ENCODE assay signal across 12 cellular contexts in the genomic region with DNA sequence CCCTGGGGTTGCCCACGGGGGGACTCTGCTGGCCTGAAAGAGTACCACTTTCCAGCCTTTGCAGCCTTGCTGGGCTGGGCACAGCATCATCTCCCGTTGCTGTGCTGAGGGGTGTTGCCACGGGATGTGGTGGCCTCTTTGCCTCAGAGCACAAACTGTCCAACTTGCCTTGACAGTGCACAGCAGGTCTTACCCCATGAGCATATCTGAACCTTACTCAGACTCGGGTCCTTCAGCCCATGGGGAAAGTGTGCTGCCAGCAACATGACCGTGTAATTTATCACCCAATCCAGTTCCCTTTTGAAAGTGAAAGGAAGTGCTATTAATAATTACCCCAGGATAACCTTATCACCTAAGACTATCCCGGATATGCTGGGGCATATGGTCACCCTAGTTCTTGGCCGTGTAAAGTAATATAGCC. TPM values are rescaled to one million over a fixed set of nuclear protein-coding genes. Genes with fewer than 3 reads are reported as not detected.
DNase-seq lines count a peak whose midpoint lies in the region; ATAC-seq, FAIRE-seq and TF ChIP-seq lines count a peak whose summit lies in the region.
"Had no signal": no experiment of that assay in that cellular context is flagged by ENCODE, and none has a peak within 500 bp of the region (broad histone marks: within the 10 kb centered on the region; RNA-seq: fewer than 3 reads in every experiment).

No MANE protein-coding gene starts in this region.

- no peaks in the 10 kb centered on the region for H3K4me1 ChIP-seq in endocrine pancreas (ENCODE audit: control insufficient read depth, insufficient read depth, low read length)
- peaks cover 8 to 10% of the 10 kb centered on the region in 2 donors for H3K4me1 ChIP-seq in small intestine (ENCODE audit: control insufficient read depth in 2 of 2, insufficient read depth in 1 of 2, low read depth in 1 of 2, low read length in 1 of 2)
- H3K4me1 ChIP-seq: prostate gland had no signal

- no peak for TF ChIP-seq CTCF in D721Med (IDR thresholded peaks at IDR 0.05; ENCODE audit: insufficient read depth, missing control alignments)

- FAIRE-seq in small intestine (lab: Jason Lieb, UNC), result no peak
- no peak for FAIRE-seq in D721Med (lab: Jason Lieb, UNC)

- peak; percentile 93 for DNase-seq in small intestine
- no peak for DNase-seq in D721Med (ENCODE audit: insufficient read length, low spot score)
- DNase-seq in RPMI8226, result no peak
- no peak for DNase-seq in stimulated activated CD4-positive, alpha-beta T cell treated with anti-CD3 and anti-CD28 coated beads, Interleukin-4, amount 100 ng/mL, for 24 hours
- no peak for DNase-seq in inferior parietal cortex (ENCODE audit: extremely low spot score)
- DNase-seq: activated T-cell treated with anti-CD3 and anti-CD28 coated beads, Interleukin-2, amount 50 U/mL, for 24 hours; GF-D8; NCI-H2029 had no signal

- H3K4me3 ChIP-seq in endocrine pancreas (ENCODE audit: control insufficient read depth, insufficient read depth, low read length) (peak overlapping the region; percentile 44), small intestine (ENCODE audit: low read depth in 1 of 2, low read length in 2 of 2) (no peak overlapping the region)
- H3K4me3 ChIP-seq: prostate gland had no signal

- no peaks in the 10 kb centered on the region for H3K27me3 ChIP-seq in endocrine pancreas (ENCODE audit: control insufficient read depth, insufficient read depth, low read length)
- no peaks in the 10 kb centered on the region for H3K27me3 ChIP-seq in small intestine (ENCODE audit: control insufficient read depth in 2 of 2, insufficient read depth in 2 of 2, low read length in 2 of 2)

- peak overlapping the region; percentile 6 to 30 for H3K27ac ChIP-seq in small intestine (ENCODE audit: low read depth in 1 of 2, low read length in 1 of 2)
- H3K27ac ChIP-seq: prostate gland had no signal

- no peak overlapping the region for H3K9ac ChIP-seq in endocrine pancreas (ENCODE audit: control insufficient read depth, insufficient read depth, low read length)

- WGBS in small intestine, 3 donors, result 8 to 37% (median 28%) methylated on average over 7 of the region's 7 CpGs

- ATAC-seq in GM19452 (IDR thresholded peaks at IDR 0.05; ENCODE audit: unreplicated experiment) (peak; percentile 92), HG03280 (IDR thresholded peaks at IDR 0.05; ENCODE audit: unreplicated experiment) (peak; percentile 68)

- no peaks in the 10 kb centered on the region for H3K9me3 ChIP-seq in endocrine pancreas (ENCODE audit: control insufficient read depth, low read length)
- no peaks in the 10 kb centered on the region for H3K9me3 ChIP-seq in small intestine (ENCODE audit: control insufficient read depth, low read depth)
- H3K9me3 ChIP-seq: prostate gland had no signal

- H3K36me3 ChIP-seq in endocrine pancreas (ENCODE audit: control insufficient read depth, insufficient read depth, low read length) (no peaks in the 10 kb centered on the region), small intestine (ENCODE audit: control insufficient read depth in 2 of 2, insufficient read depth in 2 of 2, low read length in 2 of 2) (no peaks in the 10 kb centered on the region)
- H3K36me3 ChIP-seq: prostate gland had no signal

RNA-seq across cellular contexts. Expression of gene TBXAS1, which starts 46.8 kb away (rescaled TPM):
- polyA plus RNA-seq in small intestine, result 1 to 10 TPM; 1.1 to 7.8 (median 6.2) TPM
